ENCODE assay signal across 12 cellular contexts in the genomic region with DNA sequence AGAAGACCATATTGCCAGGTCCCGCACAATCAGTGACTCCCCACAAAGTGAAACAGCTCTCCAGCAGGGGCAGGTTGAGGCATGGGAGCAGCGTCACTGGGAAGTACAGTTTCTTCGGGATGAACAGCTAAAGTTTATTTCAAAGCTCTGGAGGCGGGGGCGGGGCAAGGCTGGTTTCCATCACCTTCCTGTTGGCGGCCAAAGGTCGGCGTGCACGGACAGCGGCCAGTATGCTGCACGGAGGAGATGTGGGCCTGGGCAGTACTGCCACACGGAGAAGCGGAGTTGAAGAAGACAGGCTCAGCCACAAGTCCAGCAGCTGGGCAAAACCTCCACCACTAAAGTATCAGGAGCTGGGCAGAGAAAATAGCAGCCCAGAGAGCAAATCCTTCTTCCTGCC. TPM values are rescaled to one million over a fixed set of nuclear protein-coding genes. Genes with fewer than 3 reads are reported as not detected.
DNase-seq lines count a peak whose midpoint lies in the region; ATAC-seq and TF ChIP-seq lines count a peak whose summit lies in the region.
"Had no signal": no experiment of that assay in that cellular context is flagged by ENCODE, and none has a peak within 500 bp of the region (broad histone marks: within the 10 kb centered on the region; RNA-seq: fewer than 3 reads in every experiment).

No MANE protein-coding gene starts in this region.

- no peak for ATAC-seq in CD4-positive, CD25-positive, alpha-beta regulatory T cell (ENCODE audit: low read depth in 2 of 2)
- no peak for ATAC-seq in naive thymus-derived CD4-positive, alpha-beta T cell
- ATAC-seq in HG02623 (IDR thresholded peaks at IDR 0.05; ENCODE audit: unreplicated experiment), result no peak

- H3K9ac ChIP-seq in duodenal mucosa (ENCODE audit: low read depth in 1 of 2, low read length in 2 of 2), result no peak overlapping the region

- peaks cover 14 to 50% (median 28%) of the 10 kb centered on the region in 4 donors for H3K4me1 Mint-ChIP-seq in CD4-positive, CD25-positive, alpha-beta regulatory T cell
- peaks cover 17 to 62% (median 52%) of the 10 kb centered on the region in 7 donors for H3K4me1 Mint-ChIP-seq in naive thymus-derived CD4-positive, alpha-beta T cell

- TF ChIP-seq CTCF in ascending aorta (IDR thresholded peaks at IDR 0.05), result no peak

- peaks cover 14% of the 10 kb centered on the region for H3K4me1 ChIP-seq in CD4-positive, CD25-positive, alpha-beta regulatory T cell (ENCODE audit: control insufficient read depth, insufficient read depth, low read length, poor library complexity, severe bottlenecking)
- H3K4me1 ChIP-seq in duodenal mucosa (ENCODE audit: control insufficient read depth in 1 of 2, insufficient read depth in 2 of 2, low read length in 2 of 2) (peaks cover 12 to 13% of the 10 kb centered on the region in 2 donors), ascending aorta (peaks cover 0 to 3% of the 10 kb centered on the region in 2 donors)
- peaks cover 4 to 15% of the 10 kb centered on the region in 2 donors for H3K4me1 ChIP-seq in naive thymus-derived CD4-positive, alpha-beta T cell (ENCODE audit: control insufficient read depth in 2 of 2, insufficient read depth in 2 of 2, low read length in 2 of 2)
- H3K4me1 ChIP-seq: BE2C had no signal

- intact Hi-C loops in naive thymus-derived CD4-positive, alpha-beta T cell (cut with micrococcal nuclease), result loop anchor here (5.0 to 10.0 kb wide), 4 partner anchors 361 to 853 kb away; no protein-coding TSS in a partner anchor
- intact Hi-C loops in ascending aorta (cut with DNase I), result no loop called here

- H3K4me3 Mint-ChIP-seq in CD4-positive, CD25-positive, alpha-beta regulatory T cell, result peak overlapping the region; percentile 73 to 92 (median 76)
- H3K4me3 Mint-ChIP-seq in naive thymus-derived CD4-positive, alpha-beta T cell, result peak overlapping the region in 9 of 10 donors; percentile 62 to 81 (median 72)

- POLR2A ChIA-PET in naive thymus-derived CD4-positive, alpha-beta T cell (lab: Charles Lee), result interaction anchor here (1.3 to 2.3 kb wide), 3 partner anchors 13 to 340 kb away, joined by 3 to 24 read pairs (median 5); a partner anchor contains a TSS

- no peak for DNase-seq in CD4-positive, CD25-positive, alpha-beta regulatory T cell
- DNase-seq in H7 (peak; percentile 43), NCI-H146 (lab: John Stamatoyannopoulos, UW) (no peak), A172 (ENCODE audit: low spot score) (no peak), ascending aorta (ENCODE audit: low spot score in 2 of 2) (no peak)
- no peak for DNase-seq in naive thymus-derived CD4-positive, alpha-beta T cell
- DNase-seq: activated T-cell treated with anti-CD3 and anti-CD28 coated beads, Interleukin-2, amount 50 U/mL, for 1 hour; BE2C; stimulated activated naive CD8-positive, alpha-beta T cell treated with anti-CD3 and anti-CD28 coated beads, Interleukin-15, Interleukin-2, amounts not matched to agents 100 U/mL and 50 U/mL, for 24 hours had no signal

- H3K36me3 ChIP-seq in CD4-positive, CD25-positive, alpha-beta regulatory T cell (ENCODE audit: control insufficient read depth, insufficient read depth, low read length), result peaks cover 8% of the 10 kb centered on the region
- H3K36me3 ChIP-seq in H7 (replicated peaks; ENCODE audit: control insufficient read depth, insufficient read depth, low read length) (peaks cover 6% of the 10 kb centered on the region), duodenal mucosa (ENCODE audit: control insufficient read depth in 1 of 2, insufficient read depth in 2 of 2, low read length in 2 of 2) (peaks cover 0 to 11% of the 10 kb centered on the region in 2 donors), ascending aorta (peaks cover 5 to 14% of the 10 kb centered on the region in 2 donors)
- H3K36me3 ChIP-seq in naive thymus-derived CD4-positive, alpha-beta T cell (ENCODE audit: control insufficient read depth in 2 of 3, insufficient read depth in 3 of 3, low read length in 3 of 3), result peaks cover 0 to 17% (median 4%) of the 10 kb centered on the region in 3 experiments
- H3K36me3 ChIP-seq: BE2C had no signal

- H3K27me3 Mint-ChIP-seq in CD4-positive, CD25-positive, alpha-beta regulatory T cell, result peaks cover 31% of the 10 kb centered on the region
- peaks cover 7 to 28% (median 17%) of the 10 kb centered on the region in 5 donors for H3K27me3 Mint-ChIP-seq in naive thymus-derived CD4-positive, alpha-beta T cell

- H3K9me3 Mint-ChIP-seq in CD4-positive, CD25-positive, alpha-beta regulatory T cell, result peaks cover 0 to 7% (median 2%) of the 10 kb centered on the region in 7 donors
- peaks cover 0 to 11% (median 8%) of the 10 kb centered on the region in 11 donors for H3K9me3 Mint-ChIP-seq in naive thymus-derived CD4-positive, alpha-beta T cell

- peaks cover 0 to 2% of the 10 kb centered on the region in 2 experiments for H3K9me3 ChIP-seq in CD4-positive, CD25-positive, alpha-beta regulatory T cell (ENCODE audit: control insufficient read depth in 2 of 2, low read length in 2 of 2)
- H3K9me3 ChIP-seq in duodenal mucosa (ENCODE audit: control insufficient read depth in 1 of 2, low read length in 2 of 2) (no peaks in the 10 kb centered on the region), ascending aorta (no peaks in the 10 kb centered on the region)
- peaks cover 0 to 6% (median 0%) of the 10 kb centered on the region in 3 experiments for H3K9me3 ChIP-seq in naive thymus-derived CD4-positive, alpha-beta T cell (ENCODE audit: control insufficient read depth in 2 of 3, low read length in 3 of 3)

- peaks cover 19% of the 10 kb centered on the region for H3K36me3 Mint-ChIP-seq in CD4-positive, CD25-positive, alpha-beta regulatory T cell
- peaks cover 19 to 29% (median 24%) of the 10 kb centered on the region in 5 donors for H3K36me3 Mint-ChIP-seq in naive thymus-derived CD4-positive, alpha-beta T cell

- CTCF ChIA-PET in naive thymus-derived CD4-positive, alpha-beta T cell (lab: Charles Lee), result no interaction called here

- H3K27me3 ChIP-seq in CD4-positive, CD25-positive, alpha-beta regulatory T cell (ENCODE audit: control insufficient read depth, insufficient read depth, low read length), result peaks cover 11% of the 10 kb centered on the region
- H3K27me3 ChIP-seq in H7 (ENCODE audit: control insufficient read depth, insufficient read depth, low read length) (peaks cover 71% of the 10 kb centered on the region), duodenal mucosa (ENCODE audit: control insufficient read depth in 1 of 2, insufficient read depth in 2 of 2, low read length in 2 of 2) (peaks cover 7 to 18% of the 10 kb centered on the region in 2 donors), ascending aorta (no peaks in the 10 kb centered on the region)
- no peaks in the 10 kb centered on the region for H3K27me3 ChIP-seq in naive thymus-derived CD4-positive, alpha-beta T cell (ENCODE audit: control insufficient read depth in 2 of 2, insufficient read depth in 2 of 2, low read length in 2 of 2)
- H3K27me3 ChIP-seq: BE2C had no signal

- H3K4me3 ChIP-seq in CD4-positive, CD25-positive, alpha-beta regulatory T cell (ENCODE audit: low read depth, low read length), result no peak overlapping the region
- H3K4me3 ChIP-seq in H7 (ENCODE audit: insufficient read depth, low read depth, low read length) (no peak overlapping the region), duodenal mucosa (ENCODE audit: low read depth in 1 of 2, low read length in 2 of 2) (peak overlapping the region; percentile 65 to 79), ascending aorta (peak overlapping the region in 1 of 2 donors; percentile 76)
- H3K4me3 ChIP-seq in naive thymus-derived CD4-positive, alpha-beta T cell (ENCODE audit: low read length), result no peak overlapping the region

- H3K27ac Mint-ChIP-seq in CD4-positive, CD25-positive, alpha-beta regulatory T cell, result no peak overlapping the region
- peak overlapping the region in 6 of 9 donors; percentile 7 to 81 (median 53) for H3K27ac Mint-ChIP-seq in naive thymus-derived CD4-positive, alpha-beta T cell

- no peak overlapping the region for H3K27ac ChIP-seq in CD4-positive, CD25-positive, alpha-beta regulatory T cell (ENCODE audit: insufficient read depth, low read length, poor library complexity, severe bottlenecking)
- no peak overlapping the region for H3K27ac ChIP-seq in duodenal mucosa (ENCODE audit: low read depth, low read length)
- no peak overlapping the region for H3K27ac ChIP-seq in naive thymus-derived CD4-positive, alpha-beta T cell (ENCODE audit: low read depth, low read length)
- no peak overlapping the region for H3K27ac ChIP-seq in ascending aorta
- H3K27ac ChIP-seq: SK-N-MC had no signal

RNA-seq across cellular contexts. Expression of a gene that starts 1.0 kb away (rescaled TPM):
- 22.9 TPM for total RNA-seq in CD4-positive, CD25-positive, alpha-beta regulatory T cell
- 10 to 100 TPM in 3 of 4 donors, 1 to 10 TPM in 1; 9.0 to 18.4 (median 10.9) TPM for polyA plus RNA-seq in CD4-positive, CD25-positive, alpha-beta regulatory T cell
- total RNA-seq in H7 (2014; rRNA removed; shearing (Covaris generic)), result 39.2 and 39.4 TPM in 2 replicates
- total RNA-seq in naive thymus-derived CD4-positive, alpha-beta T cell, result 10 to 100 TPM; 27.3 to 53.0 (median 30.3) TPM
- 10 to 100 TPM; 13.4 to 23.2 TPM for polyA plus RNA-seq in naive thymus-derived CD4-positive, alpha-beta T cell
- total RNA-seq in A172 (2014; rRNA removed; shearing (Covaris generic)), result 7.9 and 20.2 TPM in 2 replicates
- total RNA-seq in ascending aorta, result 7.3 TPM

Comparison
In these comparisons a context has a peak if more than half of its experiments do, and no peak if none do; other contexts are left out.
1. H3K4me3 ChIP-seq: peak in duodenal mucosa (2 of 2); none in CD4-positive, CD25-positive, alpha-beta regulatory T cell (single experiment), H7 (single experiment) and naive thymus-derived CD4-positive, alpha-beta T cell (single experiment).
2. H3K27ac Mint-ChIP-seq: peak in naive thymus-derived CD4-positive, alpha-beta T cell (6 of 9); none in CD4-positive, CD25-positive, alpha-beta regulatory T cell (0 of 3).